13 cellular contexts compared by ENCODE assay signal in genomic region chr16:87791295-87792204, GRCh38. TPM values are rescaled to one million over a fixed set of nuclear protein-coding genes. Genes with fewer than 3 reads are reported as not detected.
DNase-seq lines count a peak whose midpoint lies in the region; ATAC-seq and TF ChIP-seq lines count a peak whose summit lies in the region.
"Had no signal": no experiment of that assay in that cellular context is flagged by ENCODE, and none has a peak within 500 bp of the region (broad histone marks: within the 10 kb centered on the region; RNA-seq: fewer than 3 reads in every experiment).

No MANE protein-coding gene starts in this region.

- no peaks in the 10 kb centered on the region for H3K9me2 ChIP-seq in PC-9 (ENCODE audit: insufficient read depth)

- H2AFZ ChIP-seq in PC-9 = no peak overlapping the region
- H2AFZ ChIP-seq in fibroblast of lung (ENCODE audit: low read length) = no peak overlapping the region

- peak overlapping the region; percentile 44; the same call in 1 of the 2 replicates for H3K4me2 ChIP-seq in PC-9
- peak overlapping the region; percentile 35 for H3K4me2 ChIP-seq in fibroblast of lung (ENCODE audit: extremely low read depth, insufficient read depth, low read length)

- BruUV-seq in PC-9 (replicated peaks; lab: Mats Ljungman, UMichigan) = no TSS peak

- POLR2A ChIA-PET in PC-9 (lab: Charles Lee; ENCODE audit: unreplicated experiment) = no interaction called here

- intact Hi-C loops in PC-9 (cut with micrococcal nuclease; ENCODE audit: unreplicated experiment) = loop anchor here (5.0 kb wide), 1 partner anchor 61 kb away; no protein-coding TSS in a partner anchor
- intact Hi-C loops in prostate gland (cut with DNase I) = loop anchor here (5.0 kb wide), 1 partner anchor 61 kb away; no protein-coding TSS in a partner anchor

- no peak overlapping the region for H3K9ac ChIP-seq in fibroblast of lung (ENCODE audit: insufficient read depth, low read length)

- no peak for ATAC-seq in activated CD4-positive, CD25-positive, alpha-beta regulatory T cell treated with anti-CD3 and anti-CD28 coated beads, Interleukin-2, amount 50 U/mL, for 24 hours
- ATAC-seq: natural killer cell had no signal

- peak overlapping the region; percentile 77 for H3K27ac ChIP-seq in PC-9
- peak overlapping the region; percentile 73 for H3K27ac ChIP-seq in fibroblast of lung (ENCODE audit: insufficient read depth, low read length)
- H3K27ac ChIP-seq in prostate gland = no peak overlapping the region

- H4K20me1 ChIP-seq in PC-9 (ENCODE audit: insufficient read depth) (no peaks in the 10 kb centered on the region), fibroblast of lung (ENCODE audit: control insufficient read depth, extremely low read depth, insufficient read depth, low read length) (no peaks in the 10 kb centered on the region)

- CTCF ChIA-PET in PC-9 (lab: Charles Lee) = interaction anchor here (0.6 to 1.8 kb wide), 2 partner anchors 13 to 22 kb away, joined by 4 to 11 read pairs; no protein-coding TSS in a partner anchor

- H3K4me1 ChIP-seq in PC-9 (replicated peaks; ENCODE audit: insufficient read depth) = peaks cover 38% of the 10 kb centered on the region
- H3K4me1 ChIP-seq in fibroblast of lung (ENCODE audit: control insufficient read depth, extremely low read depth, insufficient read depth, low read length) = peaks cover 7% of the 10 kb centered on the region
- H3K4me1 ChIP-seq in prostate gland (replicated peaks) = no peaks in the 10 kb centered on the region

- TF ChIP-seq POLR2A in prostate gland (IDR thresholded peaks at IDR 0.05) = no peak

- no peak for TF ChIP-seq CTCF in PC-9 (conservative IDR thresholded peaks at IDR 0.05)
- TF ChIP-seq CTCF in fibroblast of lung (conservative IDR thresholded peaks at IDR 0.05 in 1 of 2, IDR thresholded peaks at IDR 0.05 in 1 of 2; ENCODE audit: low read depth in 1 of 2, low read length in 2 of 2) = no peak
- no peak for TF ChIP-seq CTCF in prostate gland (IDR thresholded peaks at IDR 0.05)

- H3K79me2 ChIP-seq in PC-9 (ENCODE audit: low read depth) (no peaks in the 10 kb centered on the region), fibroblast of lung (ENCODE audit: control insufficient read depth, insufficient read depth, low read length) (no peaks in the 10 kb centered on the region)

- H3F3A ChIP-seq in PC-9 (ENCODE audit: insufficient read depth, low read depth) = peaks cover 44% of the 10 kb centered on the region; the same call in 1 of the 2 replicates

- H3K4me3 ChIP-seq in PC-9 (no peak overlapping the region), fibroblast of lung (replicated peaks in 1 of 4; ENCODE audit: control extremely low read depth in 1 of 4, insufficient read depth in 1 of 4, low read depth in 3 of 4, low read length in 4 of 4) (no peak overlapping the region), prostate gland (no peak overlapping the region)

- H3K9me3 ChIP-seq in PC-9 (ENCODE audit: insufficient read depth, low read depth) (no peaks in the 10 kb centered on the region), fibroblast of lung (ENCODE audit: control insufficient read depth, insufficient read depth, low read depth, low read length) (no peaks in the 10 kb centered on the region), prostate gland (no peaks in the 10 kb centered on the region)

- WGBS in prostate gland = 78% methylated on average over 30 of the region's 32 CpGs

- no peaks in the 10 kb centered on the region for H3K36me3 ChIP-seq in PC-9 (ENCODE audit: low read depth)
- no peaks in the 10 kb centered on the region for H3K36me3 ChIP-seq in fibroblast of lung (ENCODE audit: control insufficient read depth, insufficient read depth, low read length)
- no peaks in the 10 kb centered on the region for H3K36me3 ChIP-seq in prostate gland

- DNase-seq in AG20443 (ENCODE audit: low spot score) = peak; percentile 8
- no peak for DNase-seq in PC-9
- DNase-seq in fibroblast of lung (ENCODE audit: low read depth in 2 of 2) = no peak
- peak; percentile 35 for DNase-seq in occipital lobe (lab: John Stamatoyannopoulos, UW)
- no peak for DNase-seq in NCI-H187 treated with DMSO at 0.1 percent for 48 hours (lab: John Stamatoyannopoulos, UW)
- DNase-seq in SKM-1 (lab: John Stamatoyannopoulos, UW; ENCODE audit: unreplicated experiment) = no peak
- no peak for DNase-seq in prostate gland (ENCODE audit: low spot score)
- DNase-seq: cortex of kidney; natural killer cell; NCI-H1930; stimulated activated CD8-positive, alpha-beta memory T cell treated with anti-CD3 and anti-CD28 coated beads, Interleukin-4, amount 100 ng/mL, for 48 hours; SW 1271 had no signal

- H3K27me3 ChIP-seq in PC-9 (ENCODE audit: insufficient read depth, low read depth) = no peaks in the 10 kb centered on the region
- peaks cover 11% of the 10 kb centered on the region for H3K27me3 ChIP-seq in fibroblast of lung (ENCODE audit: control insufficient read depth, insufficient read depth, low read length)
- H3K27me3 ChIP-seq in prostate gland (replicated peaks; ENCODE audit: insufficient read depth) = no peaks in the 10 kb centered on the region

RNA-seq across cellular contexts. Expression of gene KLHDC4, which starts 25.8 kb away (rescaled TPM):
- 66.5 and 74.2 TPM in 2 replicates for total RNA-seq in PC-9 (2021)
- total RNA-seq in fibroblast of lung = 17.8 and 18.5 TPM in 2 replicates
- 7.3 and 13.8 TPM in 2 replicates for polyA plus RNA-seq in fibroblast of lung
- 9.1 and 19.0 TPM in 2 replicates for polyA plus RNA-seq in fibroblast of lung (2012)
- polyA minus RNA-seq in fibroblast of lung (ENCODE audit: low replicate concordance) = 4.7 and 11.3 TPM in 2 replicates
- total RNA-seq in occipital lobe = 18.2 TPM
- total RNA-seq in prostate gland = 10 to 100 TPM; 28.2 to 56.4 TPM

Comparison
In these comparisons a context has a peak if more than half of its experiments do, and no peak if none do; other contexts are left out.
1. DNase-seq: peak in AG20443 (single experiment) and occipital lobe (single experiment); none in PC-9 (0 of 2), fibroblast of lung (0 of 2), NCI-H187 treated with DMSO at 0.1 percent for 48 hours (single experiment), SKM-1 (single experiment) and prostate gland (single experiment).
2. H3K27ac ChIP-seq: peak in PC-9 (single experiment) and fibroblast of lung (single experiment); none in prostate gland (0 of 2).